ENCODE assay signal across 8 cellular contexts in the genomic region with DNA sequence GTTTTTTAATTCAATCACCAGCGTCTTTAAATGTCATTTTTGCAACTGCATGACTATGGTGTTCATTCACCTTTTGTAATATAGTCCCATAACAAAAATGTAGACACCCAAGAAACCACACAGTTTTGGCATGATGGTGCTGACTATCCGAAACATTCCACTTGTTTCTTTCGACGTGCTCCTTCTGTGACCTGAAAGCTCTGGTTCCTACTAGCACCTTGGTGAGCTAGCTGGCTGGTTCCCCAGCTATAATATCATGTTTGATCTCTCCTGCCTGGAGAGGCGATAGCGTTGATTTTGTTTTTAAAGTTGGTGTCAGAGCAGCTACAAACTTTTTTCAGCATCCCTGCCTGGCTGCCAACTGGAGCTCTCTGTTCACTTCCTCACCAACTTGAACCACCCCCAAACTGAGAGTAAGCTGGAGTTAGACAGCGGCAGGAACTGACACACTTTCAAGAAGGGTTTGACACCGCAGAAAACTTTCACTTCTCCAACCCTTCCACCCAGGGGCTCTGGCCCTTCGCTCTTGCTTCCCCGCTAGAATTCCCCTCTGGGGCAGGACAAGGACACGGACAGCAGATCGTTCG. TPM values are rescaled to one million over a fixed set of nuclear protein-coding genes. Genes with fewer than 3 reads are reported as not detected.
DNase-seq lines count a peak whose midpoint lies in the region; ATAC-seq, FAIRE-seq and TF ChIP-seq lines count a peak whose summit lies in the region.

No MANE protein-coding gene starts in this region.

- CTCF ChIA-PET in CD8-positive, alpha-beta memory T cell (lab: Charles Lee), result interaction anchor here (0.5 to 4.5 kb wide), 13 partner anchors 14 to 157 kb away, joined by 3 to 81 read pairs (median 4); partner anchors contain the start of genes FKBP1B, SF3B6, TP53I3 and UBXN2A

- TF ChIP-seq POLR2A in Raji (IDR thresholded peaks at IDR 0.05; ENCODE audit: insufficient read depth, low read depth, low read length) (peak; percentile 74), vagina (IDR thresholded peaks at IDR 0.05) (peak in 1 of 2 donors; percentile 36)

- H3K4me3 Mint-ChIP-seq in CD8-positive, alpha-beta memory T cell, result peak overlapping the region; percentile 97 to 99 (median 98)

- peaks cover 0 to 18% (median 3%) of the 10 kb centered on the region in 3 donors for H3K36me3 Mint-ChIP-seq in CD8-positive, alpha-beta memory T cell
- peaks cover 0 to 4% of the 10 kb centered on the region in 2 donors for H3K36me3 Mint-ChIP-seq in activated naive CD4-positive, alpha-beta T cell treated with anti-CD3 and anti-CD28 coated beads, Interleukin-2, amount 50 U/mL, for 72 hours

- H3K27me3 Mint-ChIP-seq in CD8-positive, alpha-beta memory T cell, result no peaks in the 10 kb centered on the region

- no peak for FAIRE-seq in pancreas (lab: Jason Lieb, UNC)

- intact Hi-C loops in Right ventricle myocardium superior (cut with DNase I), result loop anchor here (5.0 kb wide), 1 partner anchor 152 kb away; the partner anchor contains the start of gene SF3B6
- intact Hi-C loops in pancreas (cut with DNase I), result no loop called here
- intact Hi-C loops in vagina (cut with DNase I), result loop anchor here (10.0 kb wide), 1 partner anchor 119 kb away; the partner anchor contains the start of genes FKBP1B and WDCP

- peaks cover 45 to 74% (median 52%) of the 10 kb centered on the region in 3 donors for H3K4me1 Mint-ChIP-seq in CD8-positive, alpha-beta memory T cell

- peak overlapping the region; percentile 99 to 100 (median 100) for H3K27ac Mint-ChIP-seq in CD8-positive, alpha-beta memory T cell
- H3K27ac Mint-ChIP-seq in activated naive CD4-positive, alpha-beta T cell treated with anti-CD3 and anti-CD28 coated beads, Interleukin-2, amount 50 U/mL, for 72 hours, result peak overlapping the region; percentile 95 to 99

- H3K4me3 ChIP-seq in CD8-positive, alpha-beta memory T cell (ENCODE audit: low read length), result peak overlapping the region; percentile 81
- peak overlapping the region; percentile 91 to 98 (median 94) for H3K4me3 ChIP-seq in pancreas
- peak overlapping the region; percentile 79 to 93 for H3K4me3 ChIP-seq in vagina

- peaks cover 39% of the 10 kb centered on the region for H3K4me1 ChIP-seq in CD8-positive, alpha-beta memory T cell (ENCODE audit: insufficient read depth, low read length)
- H3K4me1 ChIP-seq in pancreas, result peaks cover 4 to 29% (median 15%) of the 10 kb centered on the region in 3 donors
- H3K4me1 ChIP-seq in vagina, result peaks cover 50% of the 10 kb centered on the region

- ATAC-seq in GM19452 (IDR thresholded peaks at IDR 0.05; ENCODE audit: unreplicated experiment) (peak; percentile 59), HG03558 (IDR thresholded peaks at IDR 0.05; ENCODE audit: extremely low read depth, unreplicated experiment) (peak; percentile 34), Right ventricle myocardium superior (ENCODE audit: poor library complexity) (peak; percentile 58), pancreas (peak; percentile 19 to 63 (median 40))
- ATAC-seq in activated naive CD4-positive, alpha-beta T cell treated with anti-CD3 and anti-CD28 coated beads, Interleukin-2, amount 50 U/mL, for 72 hours, result peak; percentile 62 to 65

- TF ChIP-seq CTCF in pancreas (IDR thresholded peaks at IDR 0.05) (no peak), vagina (IDR thresholded peaks at IDR 0.05) (no peak)

- 0% methylated on average over 13 of the region's 13 CpGs for WGBS in pancreas, 2 donors

- no peaks in the 10 kb centered on the region for H3K27me3 ChIP-seq in CD8-positive, alpha-beta memory T cell (ENCODE audit: insufficient read depth, low read length, poor library complexity, severe bottlenecking)
- H3K27me3 ChIP-seq in pancreas, result no peaks in the 10 kb centered on the region
- no peaks in the 10 kb centered on the region for H3K27me3 ChIP-seq in vagina

- no peaks in the 10 kb centered on the region for H3K36me3 ChIP-seq in CD8-positive, alpha-beta memory T cell (ENCODE audit: insufficient read depth, low read length)
- no peaks in the 10 kb centered on the region for H3K36me3 ChIP-seq in pancreas
- no peaks in the 10 kb centered on the region for H3K36me3 ChIP-seq in vagina

- peak overlapping the region; percentile 98 for H3K27ac ChIP-seq in CD8-positive, alpha-beta memory T cell (ENCODE audit: low read depth, low read length)
- peak overlapping the region; percentile 97 to 99 (median 98) for H3K27ac ChIP-seq in pancreas
- peak overlapping the region; percentile 99 for H3K27ac ChIP-seq in vagina

- POLR2A ChIA-PET in CD8-positive, alpha-beta memory T cell (lab: Charles Lee), result interaction anchor here (0.6 to 5.2 kb wide), 8 partner anchors 14 to 159 kb away, joined by 3 to 69 read pairs (median 12); partner anchors contain the start of genes SF3B6, TP53I3, UBXN2A and WDCP

- H3K9me3 Mint-ChIP-seq in CD8-positive, alpha-beta memory T cell, result no peaks in the 10 kb centered on the region
- H3K9me3 Mint-ChIP-seq in activated naive CD4-positive, alpha-beta T cell treated with anti-CD3 and anti-CD28 coated beads, Interleukin-2, amount 50 U/mL, for 72 hours, result no peaks in the 10 kb centered on the region

- H3K9me3 ChIP-seq in CD8-positive, alpha-beta memory T cell (ENCODE audit: low read length), result no peaks in the 10 kb centered on the region
- H3K9me3 ChIP-seq in pancreas (no peaks in the 10 kb centered on the region), vagina (no peaks in the 10 kb centered on the region)

- peak; percentile 38 to 76 (median 71) for DNase-seq in CD8-positive, alpha-beta memory T cell
- DNase-seq in activated naive CD4-positive, alpha-beta T cell treated with anti-CD3 and anti-CD28 coated beads, Interleukin-2, amount 50 U/mL, for 72 hours (ENCODE audit: low spot score in 2 of 2), result peak in 1 of 2 donors; percentile 61
- DNase-seq in Right ventricle myocardium superior, result peak; percentile 49
- peak in 3 of 6 donors; percentile 24 to 65 (median 34) for DNase-seq in pancreas
- peak in 1 of 2 donors; percentile 91 for DNase-seq in vagina (ENCODE audit: extremely low spot score in 2 of 2)

RNA-seq across cellular contexts. Expression of gene ATAD2B, which starts 1.1 kb away (rescaled TPM):
- 10 to 100 TPM; 15.4 to 16.8 TPM for total RNA-seq in CD8-positive, alpha-beta memory T cell
- polyA plus RNA-seq in CD8-positive, alpha-beta memory T cell, result 10.4 TPM
- total RNA-seq in activated naive CD4-positive, alpha-beta T cell treated with anti-CD3 and anti-CD28 coated beads, Interleukin-2, amount 50 U/mL, for 72 hours, result 10 to 100 TPM; 16.1 to 16.7 TPM
- 6.1 TPM for total RNA-seq in Right ventricle myocardium superior
- total RNA-seq in pancreas, result 10 to 100 TPM in 2 of 6 donors, 1 to 10 TPM in 4; 7.4 to 15.6 (median 9.9) TPM
- 1 to 10 TPM; 4.1 to 4.4 TPM for polyA plus RNA-seq in pancreas
- total RNA-seq in vagina, result 38.5 TPM

RNA-seq across cellular contexts. Expression of gene UBXN2A, which starts 14.5 kb away (rescaled TPM):
- 10 to 100 TPM; 13.3 to 13.9 TPM for total RNA-seq in CD8-positive, alpha-beta memory T cell
- 14.3 TPM for polyA plus RNA-seq in CD8-positive, alpha-beta memory T cell
- total RNA-seq in activated naive CD4-positive, alpha-beta T cell treated with anti-CD3 and anti-CD28 coated beads, Interleukin-2, amount 50 U/mL, for 72 hours, result 10 to 100 TPM in 1 of 2 donors, 1 to 10 TPM in 1; 9.3 to 13.0 TPM
- total RNA-seq in Right ventricle myocardium superior (18.5 TPM), pancreas (1 to 10 TPM; 3.4 to 9.0 (median 5.2) TPM), vagina (12.5 TPM)
- 1 to 10 TPM; 2.4 to 4.9 TPM for polyA plus RNA-seq in pancreas

Comparison
In these comparisons a context has a peak if more than half of its experiments do, and no peak if none do; other contexts are left out.
1. intact Hi-C loops: an anchor here in Right ventricle myocardium superior (5.0 kb wide) and vagina (10.0 kb wide); none called in pancreas.